Comparison of ENCODE assay signal across 10 cellular contexts in the genomic region with DNA sequence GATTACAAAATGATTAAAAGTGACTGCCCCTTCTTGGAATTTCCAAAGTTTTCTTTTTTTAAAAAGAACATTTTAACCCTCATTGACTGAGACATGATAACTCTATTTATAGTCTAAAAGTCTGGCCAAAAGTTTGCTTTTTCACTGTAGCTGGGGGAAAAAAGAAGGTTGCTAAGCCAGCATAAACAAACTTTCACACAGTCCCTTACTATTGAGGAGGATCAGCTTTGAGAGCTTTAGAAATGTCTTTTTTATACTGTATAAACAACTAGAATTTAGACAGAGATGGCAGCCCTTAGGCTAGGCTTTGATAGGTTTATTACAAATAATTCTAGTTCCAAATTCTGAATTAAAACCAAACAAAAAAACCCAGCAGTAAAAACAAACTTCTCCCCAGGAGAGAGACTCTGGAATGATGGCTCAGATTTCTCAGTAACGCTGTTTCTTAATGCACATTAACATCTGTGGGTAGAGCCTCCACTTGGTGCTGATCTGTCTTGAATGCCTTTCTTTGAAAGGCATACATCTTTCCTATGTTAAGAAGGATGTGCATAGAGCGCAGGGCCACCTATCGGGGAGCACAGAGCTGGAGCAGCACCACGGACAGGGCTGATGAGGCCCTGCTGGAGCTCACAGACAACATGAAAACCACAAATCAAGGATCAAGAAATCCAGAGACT.
DNase-seq lines count a peak whose midpoint lies in the region; ATAC-seq, FAIRE-seq and TF ChIP-seq lines count a peak whose summit lies in the region.
"Had no signal": no experiment of that assay in that cellular context is flagged by ENCODE, and none has a peak within 500 bp of the region (broad histone marks: within the 10 kb centered on the region; RNA-seq: fewer than 3 reads in every experiment).

No MANE protein-coding gene starts in this region.

- H3K9me3 ChIP-seq in A549 (no peaks in the 10 kb centered on the region), right cardiac atrium (ENCODE audit: control insufficient read depth, low read length) (no peaks in the 10 kb centered on the region)

- no peak for TF ChIP-seq EP300 in A549 (IDR thresholded peaks at IDR 0.05)

- peak; percentile 8 to 23 for DNase-seq in A549 (ENCODE audit: low read depth in 1 of 2, low spot score in 1 of 2)
- DNase-seq in H4 (ENCODE audit: low spot score), result peak; percentile 74
- peak; percentile 39 for DNase-seq in UCSD-AML1 (lab: John Stamatoyannopoulos, UW; ENCODE audit: unreplicated experiment)
- DNase-seq in right cardiac atrium, result peak in 1 of 3 donors; percentile 72
- no peak for DNase-seq in RKO (ENCODE audit: low spot score)
- no peak for DNase-seq in glutamatergic neuron

- 58% methylated on average over 4 of the region's 4 CpGs for WGBS in A549 (ENCODE audit: missing lambda C conversion rate)
- 29% methylated on average over 4 of the region's 4 CpGs for WGBS in right cardiac atrium

- no peak overlapping the region for H3K27ac Mint-ChIP-seq in glutamatergic neuron (ENCODE audit: unreplicated experiment)
- H3K27ac Mint-ChIP-seq: activated naive CD8-positive, alpha-beta T cell; stimulated activated naive CD8-positive, alpha-beta T cell treated with anti-CD3 and anti-CD28 coated beads, Interleukin-15, Interleukin-2, amounts not matched to agents 100 ng/mL and 50 ng/mL, for 24 hours had no signal

- no peaks in the 10 kb centered on the region for H3K27me3 ChIP-seq in right cardiac atrium (ENCODE audit: control insufficient read depth, insufficient read depth)

- no peak overlapping the region for H3K4me3 Mint-ChIP-seq in glutamatergic neuron (ENCODE audit: unreplicated experiment)
- H3K4me3 Mint-ChIP-seq: activated naive CD8-positive, alpha-beta T cell; stimulated activated naive CD8-positive, alpha-beta T cell treated with anti-CD3 and anti-CD28 coated beads, Interleukin-15, Interleukin-2, amounts not matched to agents 100 ng/mL and 50 ng/mL, for 24 hours had no signal

- H3K27me3 Mint-ChIP-seq in glutamatergic neuron (ENCODE audit: unreplicated experiment), result peaks cover 1% of the 10 kb centered on the region
- H3K27me3 Mint-ChIP-seq: activated naive CD8-positive, alpha-beta T cell had no signal

- H3K9me3 Mint-ChIP-seq in glutamatergic neuron (ENCODE audit: unreplicated experiment), result peaks cover 4% of the 10 kb centered on the region
- H3K9me3 Mint-ChIP-seq: stimulated activated naive CD8-positive, alpha-beta T cell treated with anti-CD3 and anti-CD28 coated beads, Interleukin-15, Interleukin-2, amounts not matched to agents 100 ng/mL and 50 ng/mL, for 24 hours had no signal

- H3K4me2 ChIP-seq in A549, result no peak overlapping the region

- TF ChIP-seq CTCF in A549 (IDR thresholded peaks at IDR 0.05) (no peak), glutamatergic neuron (IDR thresholded peaks at IDR 0.05; ENCODE audit: partially characterized antibody, unreplicated experiment) (no peak)

- intact Hi-C loops in right cardiac atrium (cut with DNase I), result no loop called here

- no peak for FAIRE-seq in A549 (lab: Jason Lieb, UNC)

- H3K27ac ChIP-seq in A549 (no peak overlapping the region), right cardiac atrium (ENCODE audit: low read length) (peak overlapping the region; percentile 86)

- H3K4me3 ChIP-seq in A549, result no peak overlapping the region
- H3K4me3 ChIP-seq in right cardiac atrium (ENCODE audit: low read length), result no peak overlapping the region

- H3K36me3 Mint-ChIP-seq in glutamatergic neuron (ENCODE audit: unreplicated experiment), result no peaks in the 10 kb centered on the region
- H3K36me3 Mint-ChIP-seq: activated naive CD8-positive, alpha-beta T cell had no signal

- H3K4me1 Mint-ChIP-seq in glutamatergic neuron (ENCODE audit: low read depth, unreplicated experiment), result peaks cover 12% of the 10 kb centered on the region

- no peak for TF ChIP-seq RAD21 in A549 (conservative IDR thresholded peaks at IDR 0.05 in 1 of 2, IDR thresholded peaks at IDR 0.05 in 1 of 2)

- CTCF ChIA-PET in A549 (lab: Yijun Ruan, JAX), result no interaction called here

- peaks cover 18% of the 10 kb centered on the region for H3K4me1 ChIP-seq in A549
- peaks cover 24% of the 10 kb centered on the region for H3K4me1 ChIP-seq in right cardiac atrium (ENCODE audit: control insufficient read depth, insufficient read depth, low read length)

- peak; percentile 54 to 74; a peak in 5 of 6 replicates for ATAC-seq in A549
- ATAC-seq in right cardiac atrium, result peak; percentile 35 to 56
- ATAC-seq in HG03135 (IDR thresholded peaks at IDR 0.05; ENCODE audit: unreplicated experiment), result no peak
- ATAC-seq in GM18867 (IDR thresholded peaks at IDR 0.05; ENCODE audit: unreplicated experiment), result no peak

- POLR2A ChIA-PET in A549 (lab: Yijun Ruan, JAX), result interaction anchor here (0.7 kb wide), 2 partner anchors 17 to 122 kb away, joined by 3 to 7 read pairs; no protein-coding TSS in a partner anchor

- no peak for TF ChIP-seq POLR2A in A549 (IDR thresholded peaks at IDR 0.05; ENCODE audit: low read length)

TF ChIP-seq in A549, 52 proteins besides CTCF, POLR2A, EP300 and RAD21:
- no peak for TF ChIP-seq JUNB (IDR thresholded peaks at IDR 0.05)
- TF ChIP-seq, protein P1, sequence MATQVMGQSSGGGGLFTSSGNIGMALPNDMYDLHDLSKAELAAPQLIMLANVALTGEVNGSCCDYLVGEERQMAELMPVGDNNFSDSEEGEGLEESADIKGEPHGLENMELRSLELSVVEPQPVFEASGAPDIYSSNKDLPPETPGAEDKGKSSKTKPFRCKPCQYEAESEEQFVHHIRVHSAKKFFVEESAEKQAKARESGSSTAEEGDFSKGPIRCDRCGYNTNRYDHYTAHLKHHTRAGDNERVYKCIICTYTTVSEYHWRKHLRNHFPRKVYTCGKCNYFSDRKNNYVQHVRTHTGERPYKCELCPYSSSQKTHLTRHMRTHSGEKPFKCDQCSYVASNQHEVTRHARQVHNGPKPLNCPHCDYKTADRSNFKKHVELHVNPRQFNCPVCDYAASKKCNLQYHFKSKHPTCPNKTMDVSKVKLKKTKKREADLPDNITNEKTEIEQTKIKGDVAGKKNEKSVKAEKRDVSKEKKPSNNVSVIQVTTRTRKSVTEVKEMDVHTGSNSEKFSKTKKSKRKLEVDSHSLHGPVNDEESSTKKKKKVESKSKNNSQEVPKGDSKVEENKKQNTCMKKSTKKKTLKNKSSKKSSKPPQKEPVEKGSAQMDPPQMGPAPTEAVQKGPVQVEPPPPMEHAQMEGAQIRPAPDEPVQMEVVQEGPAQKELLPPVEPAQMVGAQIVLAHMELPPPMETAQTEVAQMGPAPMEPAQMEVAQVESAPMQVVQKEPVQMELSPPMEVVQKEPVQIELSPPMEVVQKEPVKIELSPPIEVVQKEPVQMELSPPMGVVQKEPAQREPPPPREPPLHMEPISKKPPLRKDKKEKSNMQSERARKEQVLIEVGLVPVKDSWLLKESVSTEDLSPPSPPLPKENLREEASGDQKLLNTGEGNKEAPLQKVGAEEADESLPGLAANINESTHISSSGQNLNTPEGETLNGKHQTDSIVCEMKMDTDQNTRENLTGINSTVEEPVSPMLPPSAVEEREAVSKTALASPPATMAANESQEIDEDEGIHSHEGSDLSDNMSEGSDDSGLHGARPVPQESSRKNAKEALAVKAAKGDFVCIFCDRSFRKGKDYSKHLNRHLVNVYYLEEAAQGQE (IDR thresholded peaks at IDR 0.05), result peak; percentile 85

Comparison
In these comparisons a context has a peak if more than half of its experiments do, and no peak if none do; other contexts are left out.
1. ATAC-seq: peak in A549 (2 of 2) and right cardiac atrium (2 of 2); none in HG03135 (single experiment) and GM18867 (single experiment).
2. DNase-seq: peak in A549 (2 of 2), H4 (single experiment) and UCSD-AML1 (single experiment); none in RKO (single experiment) and glutamatergic neuron (single experiment).